In the genomic region with DNA sequence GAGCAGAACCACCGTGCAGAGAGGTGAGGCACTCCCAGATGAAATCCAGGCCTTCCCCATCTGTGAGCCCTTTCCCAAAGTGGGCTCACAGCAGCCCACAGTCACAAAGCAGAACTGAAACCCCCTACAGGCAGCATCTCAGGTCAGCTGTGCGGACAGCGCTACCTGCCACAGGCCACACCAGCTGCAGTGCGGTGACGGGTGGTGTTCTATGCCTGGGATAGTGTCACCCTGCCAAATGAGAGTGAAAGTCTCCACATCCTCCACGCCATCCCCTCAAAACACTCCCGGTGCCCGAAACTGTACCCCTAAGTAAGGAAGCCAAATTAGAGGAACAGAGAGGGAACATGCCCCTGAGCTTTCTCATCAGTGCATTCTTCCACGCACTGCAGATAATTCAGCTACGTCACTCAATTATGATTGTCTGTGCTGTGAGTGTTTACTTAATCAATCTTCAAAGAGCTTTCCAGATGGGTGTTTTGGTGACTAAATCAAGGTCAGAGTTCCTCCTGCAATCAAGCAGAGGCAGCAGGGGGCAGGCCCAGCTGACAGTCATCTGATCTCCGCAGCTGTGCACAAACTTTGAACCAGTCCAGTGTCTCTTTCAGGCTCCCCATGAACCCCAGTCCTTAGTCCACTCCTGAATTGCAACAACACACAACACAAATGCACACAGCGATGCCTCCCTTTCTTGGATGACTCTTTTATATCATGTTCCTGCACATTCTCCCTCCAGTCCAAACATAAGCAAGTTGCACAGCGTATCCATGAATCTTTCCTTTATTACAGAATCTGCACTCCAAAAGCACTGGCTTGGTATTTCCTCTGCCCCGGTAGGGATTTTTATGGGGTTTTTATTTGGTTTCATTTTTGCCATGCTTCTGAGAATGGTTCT, we compare ENCODE assay signal across 8 cellular contexts.
DNase-seq lines count a peak whose midpoint lies in the region; ATAC-seq and TF ChIP-seq lines count a peak whose summit lies in the region.

No MANE protein-coding gene starts in this region.

- peaks cover 4% of the 10 kb centered on the region for H3K27me3 Mint-ChIP-seq in glutamatergic neuron (ENCODE audit: unreplicated experiment)

- H3K9me3 Mint-ChIP-seq in glutamatergic neuron (ENCODE audit: unreplicated experiment) = peaks cover 3% of the 10 kb centered on the region

- H3K36me3 Mint-ChIP-seq in glutamatergic neuron (ENCODE audit: unreplicated experiment) = no peaks in the 10 kb centered on the region

- DNase-seq in AG10803 (ENCODE audit: low read depth) (peak; percentile 75), NOMO-1 treated with DMSO at 0.1 percent for 48 hours (lab: John Stamatoyannopoulos, UW; ENCODE audit: unreplicated experiment) (peak; percentile 86), glutamatergic neuron (no peak), OCI-M2 (lab: John Stamatoyannopoulos, UW; ENCODE audit: unreplicated experiment) (no peak)
- peak; percentile 51 for DNase-seq in activated effector memory CD4-positive, alpha-beta T cell treated with Interleukin-2 at 50 U/mL for 16 hours

- peak overlapping the region; percentile 65 for H3K27ac Mint-ChIP-seq in glutamatergic neuron (ENCODE audit: unreplicated experiment)

- H3K4me3 ChIP-seq in AG10803 (ENCODE audit: low read length) = no peak overlapping the region
- peak overlapping the region; percentile 1 for H3K4me3 ChIP-seq in rectal smooth muscle tissue (ENCODE audit: low read length)

- peaks cover 29% of the 10 kb centered on the region for H3K4me1 Mint-ChIP-seq in glutamatergic neuron (ENCODE audit: low read depth, unreplicated experiment)

- TF ChIP-seq CTCF in AG10803 (conservative IDR thresholded peaks at IDR 0.05; ENCODE audit: low read length) = peak; percentile 13; the same call in 1 of the 2 replicates
- no peak for TF ChIP-seq CTCF in glutamatergic neuron (IDR thresholded peaks at IDR 0.05; ENCODE audit: partially characterized antibody, unreplicated experiment)

- no peaks in the 10 kb centered on the region for H3K27me3 ChIP-seq in rectal smooth muscle tissue (ENCODE audit: control insufficient read depth, insufficient read depth, low read length)

- peak overlapping the region; percentile 74 for H3K27ac ChIP-seq in rectal smooth muscle tissue (ENCODE audit: low read depth, low read length)

- no peaks in the 10 kb centered on the region for H3K36me3 ChIP-seq in rectal smooth muscle tissue (ENCODE audit: control insufficient read depth, insufficient read depth, low read length)

- ATAC-seq in GM18520 (IDR thresholded peaks at IDR 0.05; ENCODE audit: unreplicated experiment) = peak; percentile 49
- ATAC-seq in HG03025 (IDR thresholded peaks at IDR 0.05; ENCODE audit: low FRiP score, unreplicated experiment) = peak; percentile 59

- H3K4me1 ChIP-seq in rectal smooth muscle tissue (ENCODE audit: control insufficient read depth, insufficient read depth, low read length) = peaks cover 35% of the 10 kb centered on the region

- H3K4me3 Mint-ChIP-seq in glutamatergic neuron (ENCODE audit: unreplicated experiment) = peak overlapping the region; percentile 16

- H3K9ac ChIP-seq in rectal smooth muscle tissue (ENCODE audit: low read length) = no peak overlapping the region

Comparison
In these comparisons a context has a peak if more than half of its experiments do, and no peak if none do; other contexts are left out.
1. DNase-seq: peak in AG10803 (single experiment), NOMO-1 treated with DMSO at 0.1 percent for 48 hours (single experiment) and activated effector memory CD4-positive, alpha-beta T cell treated with Interleukin-2 at 50 U/mL for 16 hours (single experiment); none in glutamatergic neuron (single experiment) and OCI-M2 (single experiment).